Comparison of ENCODE assay signal across 27 cellular contexts in genomic region chr2:73868204-73868978, GRCh38. TPM values are rescaled to one million over a fixed set of nuclear protein-coding genes. Genes with fewer than 3 reads are reported as not detected.
A peak's percentile ranks its signal among the peaks of the same experiment; 100 is the strongest.
DNase-seq lines count a peak whose midpoint lies in the region; ATAC-seq, FAIRE-seq and TF ChIP-seq lines count a peak whose summit lies in the region.
"Had no signal": no experiment of that assay in that cellular context is flagged by ENCODE, and none has a peak within 500 bp of the region (broad histone marks: within the 10 kb centered on the region; RNA-seq: fewer than 3 reads in every experiment).

No MANE protein-coding gene starts in this region.

- no peak for ATAC-seq in gastroesophageal sphincter
- no peak for ATAC-seq in GM21723 (IDR thresholded peaks at IDR 0.05; ENCODE audit: unreplicated experiment)
- ATAC-seq in HG03095 (IDR thresholded peaks at IDR 0.05; ENCODE audit: unreplicated experiment), result no peak
- ATAC-seq in GM21423 (IDR thresholded peaks at IDR 0.05; ENCODE audit: unreplicated experiment), result no peak
- ATAC-seq: GM12878 had no signal

- H3K4me1 ChIP-seq in mammary epithelial cell (ENCODE audit: insufficient read depth, low read length), result peaks cover 4% of the 10 kb centered on the region
- H3K4me1 ChIP-seq in breast epithelium, result no peaks in the 10 kb centered on the region
- H3K4me1 ChIP-seq in gastroesophageal sphincter, result peaks cover 5 to 36% (median 9%) of the 10 kb centered on the region in 3 donors
- H3K4me1 ChIP-seq: BLaER1, Caco-2 had no signal

- no TSS peak for BruUV-seq in mammary epithelial cell (replicated peaks; lab: Mats Ljungman, UMichigan)

- H3K4me3 ChIP-seq in mammary epithelial cell (replicated peaks in 1 of 3; ENCODE audit: insufficient read depth in 1 of 3, low read depth in 2 of 3, low read length in 3 of 3) (no peak overlapping the region), breast epithelium (no peak overlapping the region), bronchial epithelial cell (ENCODE audit: low read depth, low read length) (no peak overlapping the region), gastroesophageal sphincter (no peak overlapping the region)
- H3K4me3 ChIP-seq: BLaER1, GM12878 had no signal

- H3K79me2 ChIP-seq in mammary epithelial cell (ENCODE audit: insufficient read depth, low read length), result no peaks in the 10 kb centered on the region

- CTCF ChIA-PET in mammary epithelial cell (lab: Charles Lee; ENCODE audit: low non-redundant PET), result no interaction called here

- H3K9ac ChIP-seq in mammary epithelial cell (ENCODE audit: insufficient read depth, low read length), result no peak overlapping the region
- H3K9ac ChIP-seq: BLaER1, SK-N-SH had no signal

- intact Hi-C loops in mammary epithelial cell (cut with micrococcal nuclease) (no loop called here), breast epithelium (cut with DNase I; ENCODE audit: low total_unique reads) (no loop called here)

- peaks cover 10% of the 10 kb centered on the region for H3K36me3 ChIP-seq in mammary epithelial cell (ENCODE audit: insufficient read depth, low read length)
- no peaks in the 10 kb centered on the region for H3K36me3 ChIP-seq in breast epithelium
- peaks cover 10% of the 10 kb centered on the region for H3K36me3 ChIP-seq in bronchial epithelial cell (ENCODE audit: control insufficient read depth, insufficient read depth, low read length)
- H3K36me3 ChIP-seq in gastroesophageal sphincter, result peaks cover 0 to 39% of the 10 kb centered on the region in 2 donors

- H3K27me3 ChIP-seq in mammary epithelial cell (ENCODE audit: insufficient read depth, low read length) (no peaks in the 10 kb centered on the region), breast epithelium (no peaks in the 10 kb centered on the region), bronchial epithelial cell (ENCODE audit: control insufficient read depth, insufficient read depth, low read length) (no peaks in the 10 kb centered on the region), gastroesophageal sphincter (no peaks in the 10 kb centered on the region)
- H3K27me3 ChIP-seq: BLaER1 had no signal

- dilution Hi-C loops in mammary epithelial cell (cut with HindIII; ENCODE audit: low sequenced_read_pairs), result loop anchor here (5.0 kb wide), 1 partner anchor 54 kb away; no protein-coding TSS in a partner anchor

- FAIRE-seq in bronchial epithelial cell (lab: Jason Lieb, UNC), result no peak
- FAIRE-seq: GM12878, H1 had no signal

- H3K4me2 ChIP-seq in mammary epithelial cell (ENCODE audit: insufficient read depth, low read depth, low read length), result no peak overlapping the region
- H3K4me2 ChIP-seq: BLaER1, SK-N-SH had no signal

- TF ChIP-seq EP300 in gastroesophageal sphincter (IDR thresholded peaks at IDR 0.05), result no peak

- TF ChIP-seq POLR2A in breast epithelium (IDR thresholded peaks at IDR 0.05), result no peak
- no peak for TF ChIP-seq POLR2A in gastroesophageal sphincter (IDR thresholded peaks at IDR 0.05)

- in situ Hi-C loops in mammary epithelial cell (cut with MboI; ENCODE audit: low sequenced_read_pairs in 2 of 2), result no loop called here

- TF ChIP-seq CTCF in mammary epithelial cell (conservative IDR thresholded peaks at IDR 0.05 in 1 of 2, IDR thresholded peaks at IDR 0.05 in 1 of 2; ENCODE audit: extremely low read depth in 1 of 2, insufficient read depth in 1 of 2, low read depth in 1 of 2, low read length in 2 of 2) (no peak), breast epithelium (IDR thresholded peaks at IDR 0.05) (no peak), bronchial epithelial cell (IDR thresholded peaks at IDR 0.05; ENCODE audit: insufficient read depth, low read length, severe bottlenecking) (no peak), gastroesophageal sphincter (IDR thresholded peaks at IDR 0.05) (no peak)

- 79% methylated on average over 6 of the region's 9 CpGs for whole genome bisulfite sequencing in mammary epithelial cell (ENCODE audit: low coverage, missing lambda C conversion rate)
- 74 to 79% methylated on average over 8 to 9 of the region's 9 CpGs for WGBS in gastroesophageal sphincter (ENCODE audit: low coverage in 1 of 2), 2 donors

- H3K9me3 ChIP-seq in mammary epithelial cell (replicated peaks; ENCODE audit: insufficient read depth, low read length) (no peaks in the 10 kb centered on the region), breast epithelium (no peaks in the 10 kb centered on the region), gastroesophageal sphincter (no peaks in the 10 kb centered on the region)
- H3K9me3 ChIP-seq: BLaER1, Caco-2, SK-N-SH had no signal

- no peak overlapping the region for H3K27ac ChIP-seq in mammary epithelial cell (ENCODE audit: insufficient read depth, low read depth, low read length)
- H3K27ac ChIP-seq in breast epithelium, result no peak overlapping the region
- peak overlapping the region; percentile 31 to 87 (median 58) for H3K27ac ChIP-seq in gastroesophageal sphincter
- H3K27ac ChIP-seq: 22Rv1, BLaER1 had no signal

- DNase-seq in mammary epithelial cell, result peak; percentile 48
- DNase-seq in breast epithelium (ENCODE audit: low spot score in 2 of 2), result no peak
- peak; percentile 72 for DNase-seq in bronchial epithelial cell (ENCODE audit: low read depth)
- no peak for DNase-seq in putamen (ENCODE audit: low spot score)
- DNase-seq: ACHN; Caco-2; CD4-positive, alpha-beta T cell; DMS 273 treated with DMSO at 0.1 percent for 48 hours; DMS79 treated with DMSO at 0.1 percent for 48 hours; NCI-H1417; NCI-H1694 treated with DMSO at 0.1 percent for 48 hours; NCI-H2081 treated with DMSO at 0.1 percent for 48 hours; NCI-H2171 treated with DMSO at 0.1 percent for 48 hours; NCI-H524 treated with DMSO at 0.1 percent for 48 hours; OCI-M1; SIG-M5; SK-N-SH had no signal

- no peak overlapping the region for H2AFZ ChIP-seq in mammary epithelial cell (ENCODE audit: low read depth, low read length)

- no peaks in the 10 kb centered on the region for H4K20me1 ChIP-seq in mammary epithelial cell (ENCODE audit: insufficient read depth, low read length)
- H4K20me1 ChIP-seq: BLaER1 had no signal

RNA-seq across cellular contexts. Expression of gene ACTG2, which starts 24.4 kb away (rescaled TPM):
- 100 to 1,000 TPM in 1 of 2 donors, 1 to 10 TPM in 1; 2.2 to 365 TPM for total RNA-seq in mammary epithelial cell
- polyA plus RNA-seq in mammary epithelial cell, result 1.0 TPM
- polyA minus RNA-seq in mammary epithelial cell, result not detected
- 100 to 1,000 TPM in 1 of 3 donors, 10 to 100 TPM in 1, 1 to 10 TPM in 1; 3.8 to 108 (median 54.6) TPM for total RNA-seq in breast epithelium
- total RNA-seq in bronchial epithelial cell, result not detected in 2 replicates
- total RNA-seq in gastroesophageal sphincter, result 1,000 to 10,000 TPM; 2,261 to 5,929 (median 3,123) TPM
- total RNA-seq: CD4-positive, alpha-beta T cell; MCF 10A had no signal
- polyA plus RNA-seq: IgD-negative memory B cell had no signal

RNA-seq across cellular contexts. Expression of gene STAMBP, which starts 39.6 kb away (rescaled TPM):
- total RNA-seq in mammary epithelial cell (10 to 100 TPM; 52.2 to 77.8 TPM), breast epithelium (10 to 100 TPM; 26.1 to 32.5 (median 32.4) TPM), bronchial epithelial cell (24.0 and 36.4 TPM in 2 replicates), gastroesophageal sphincter (10 to 100 TPM; 37.7 to 82.0 (median 44.1) TPM)
- 78.6 TPM for polyA plus RNA-seq in mammary epithelial cell
- 73.9 TPM for polyA minus RNA-seq in mammary epithelial cell

RNA-seq across cellular contexts. Expression of gene DGUOK, which starts 58.3 kb away (rescaled TPM):
- total RNA-seq in mammary epithelial cell, result 10 to 100 TPM; 56.3 to 78.2 TPM
- 96.6 TPM for polyA plus RNA-seq in mammary epithelial cell
- 80.2 TPM for polyA minus RNA-seq in mammary epithelial cell
- 10 to 100 TPM; 35.4 to 45.7 (median 42.3) TPM for total RNA-seq in breast epithelium
- 39.3 and 40.8 TPM in 2 replicates for total RNA-seq in bronchial epithelial cell
- 10 to 100 TPM; 32.6 to 61.3 (median 38.6) TPM for total RNA-seq in gastroesophageal sphincter

Comparison
In these comparisons a context has a peak if more than half of its experiments do, and no peak if none do; other contexts are left out.
1. DNase-seq: peak in mammary epithelial cell (single experiment) and bronchial epithelial cell (single experiment); none in breast epithelium (0 of 2) and putamen (single experiment).
2. H3K27ac ChIP-seq: peak in gastroesophageal sphincter (4 of 4); none in mammary epithelial cell (single experiment) and breast epithelium (0 of 2).
3. RNA of gene ACTG2, which starts 24.4 kb away (total RNA-seq): 2,261 to 5,929 TPM in gastroesophageal sphincter; 2.2 to 365 TPM in mammary epithelial cell, 3.8 to 108 TPM in breast epithelium and not detected in bronchial epithelial cell; every median in the first group is over 4 times any median in the second.